ENCODE assay signal across 21 cellular contexts in the genomic region with DNA sequence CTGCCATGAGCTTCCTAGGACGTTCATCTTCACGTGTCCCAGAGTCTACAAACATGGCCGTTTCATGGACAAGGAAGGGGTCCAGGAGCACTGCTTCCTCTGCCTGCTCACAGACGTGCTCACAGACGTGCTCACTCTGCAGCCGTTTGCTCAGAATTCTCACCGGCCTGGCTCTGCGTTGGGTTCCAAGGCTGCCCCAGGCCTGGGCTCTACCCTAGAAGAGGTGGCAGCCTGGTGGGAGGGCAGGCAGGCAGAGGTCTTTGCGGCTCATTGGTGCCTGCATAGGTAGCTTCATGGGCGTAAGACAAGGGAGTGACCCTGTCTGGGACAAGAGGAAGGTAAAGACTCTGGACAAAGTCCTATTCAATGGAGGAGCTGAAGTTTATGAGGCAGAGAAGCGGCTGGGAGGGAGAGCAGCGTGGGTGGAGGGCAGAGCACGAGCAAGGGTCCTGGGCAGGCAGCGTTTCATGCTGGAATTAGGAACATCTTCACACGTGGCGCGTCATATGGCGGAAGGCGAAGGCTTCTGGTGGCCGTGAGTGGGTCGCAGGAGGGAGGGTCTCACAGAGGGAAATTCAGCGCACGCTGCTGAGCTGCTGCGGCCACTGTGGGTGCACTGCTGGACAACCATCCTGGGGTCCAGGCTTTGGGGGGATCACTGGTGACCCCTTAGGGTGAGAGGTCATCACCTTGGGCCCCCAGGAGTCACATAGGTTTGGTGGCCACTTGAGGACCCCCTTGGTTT.
DNase-seq lines count a peak whose midpoint lies in the region; ATAC-seq and TF ChIP-seq lines count a peak whose summit lies in the region.
"Had no signal": no experiment of that assay in that cellular context is flagged by ENCODE, and none has a peak within 500 bp of the region (broad histone marks: within the 10 kb centered on the region; RNA-seq: fewer than 3 reads in every experiment).

No MANE protein-coding gene starts in this region.

- intact Hi-C loops in spleen (cut with DNase I; ENCODE audit: low total_unique reads): no loop called here

- no peaks in the 10 kb centered on the region for H3K79me2 ChIP-seq in neural progenitor cell (ENCODE audit: low read depth)

- H4K20me1 ChIP-seq in neural progenitor cell (ENCODE audit: low read depth): no peaks in the 10 kb centered on the region

- no peak for DNase-seq in activated naive CD4-positive, alpha-beta T cell (lab: John Stamatoyannopoulos, UW)
- DNase-seq in chondrocyte (ENCODE audit: low spot score): peak; percentile 83
- DNase-seq in neural progenitor cell (ENCODE audit: low spot score): no peak
- DNase-seq in anterior cingulate cortex (lab: John Stamatoyannopoulos, UW): no peak
- DNase-seq in spleen: no peak
- DNase-seq: 8988T; ACHN; AML-193; BE2C; Caco-2; CD4-positive, CD25-positive, alpha-beta regulatory T cell; CD8-positive, alpha-beta T cell; DMS153; DND-41; GM23248; H7; HCEC 1CT had no signal

- H3K9ac ChIP-seq in neural progenitor cell: no peak overlapping the region
- H3K9ac ChIP-seq: GM23248 had no signal

- no peak for TF ChIP-seq POLR2A in spleen (IDR thresholded peaks at IDR 0.05)

- no peak overlapping the region for H3K4me3 Mint-ChIP-seq in activated naive CD4-positive, alpha-beta T cell treated with anti-CD3 and anti-CD28 coated beads, Interleukin-2, amount 50 U/mL, for 24 hours
- H3K4me3 Mint-ChIP-seq in chondrocyte (ENCODE audit: unreplicated experiment) (no peak overlapping the region), neural progenitor cell (peak overlapping the region; percentile 39)
- H3K4me3 Mint-ChIP-seq: CD4-positive, CD25-positive, alpha-beta regulatory T cell; CD8-positive, alpha-beta T cell had no signal

- no peak overlapping the region for H2AFZ ChIP-seq in neural progenitor cell (replicated peaks)
- H2AFZ ChIP-seq: GM23248 had no signal

- H3F3A ChIP-seq in neural progenitor cell (ENCODE audit: low read depth): no peaks in the 10 kb centered on the region

- H3K4me1 Mint-ChIP-seq in activated naive CD4-positive, alpha-beta T cell treated with anti-CD3 and anti-CD28 coated beads, Interleukin-2, amount 50 U/mL, for 24 hours: no peaks in the 10 kb centered on the region
- H3K4me1 Mint-ChIP-seq in chondrocyte (ENCODE audit: low read depth): no peaks in the 10 kb centered on the region
- no peaks in the 10 kb centered on the region for H3K4me1 Mint-ChIP-seq in neural progenitor cell
- H3K4me1 Mint-ChIP-seq: CD4-positive, CD25-positive, alpha-beta regulatory T cell had no signal

- no peaks in the 10 kb centered on the region for H3K36me3 Mint-ChIP-seq in activated naive CD4-positive, alpha-beta T cell treated with anti-CD3 and anti-CD28 coated beads, Interleukin-2, amount 50 U/mL, for 24 hours
- H3K36me3 Mint-ChIP-seq in chondrocyte (ENCODE audit: low read depth): no peaks in the 10 kb centered on the region
- H3K36me3 Mint-ChIP-seq in neural progenitor cell: no peaks in the 10 kb centered on the region
- H3K36me3 Mint-ChIP-seq: CD4-positive, CD25-positive, alpha-beta regulatory T cell; CD8-positive, alpha-beta T cell had no signal

- H3K4me1 ChIP-seq in neural progenitor cell (no peaks in the 10 kb centered on the region), spleen (no peaks in the 10 kb centered on the region)
- H3K4me1 ChIP-seq: A549, BE2C, Caco-2 had no signal

- 79 to 89% (median 86%) methylated on average over 23 to 24 of the region's 24 CpGs for WGBS in spleen, 5 donors

- H3K4me2 ChIP-seq in neural progenitor cell: no peak overlapping the region
- H3K4me2 ChIP-seq: A549 had no signal

- H3K27me3 ChIP-seq in neural progenitor cell (no peaks in the 10 kb centered on the region), spleen (replicated peaks in 1 of 7) (peaks cover 0 to 53% (median 0%) of the 10 kb centered on the region in 7 donors)

- H3K9me3 ChIP-seq in neural progenitor cell (ENCODE audit: low read depth) (no peaks in the 10 kb centered on the region), spleen (no peaks in the 10 kb centered on the region)
- H3K9me3 ChIP-seq: A549, BE2C, Caco-2 had no signal

- H3K9me3 Mint-ChIP-seq in activated naive CD4-positive, alpha-beta T cell treated with anti-CD3 and anti-CD28 coated beads, Interleukin-2, amount 50 U/mL, for 24 hours: no peaks in the 10 kb centered on the region
- H3K9me3 Mint-ChIP-seq in chondrocyte (ENCODE audit: low read depth) (no peaks in the 10 kb centered on the region), neural progenitor cell (no peaks in the 10 kb centered on the region)
- H3K9me3 Mint-ChIP-seq: CD4-positive, CD25-positive, alpha-beta regulatory T cell; CD8-positive, alpha-beta T cell had no signal

- H3K27ac ChIP-seq in neural progenitor cell (no peak overlapping the region), spleen (no peak overlapping the region)
- H3K27ac ChIP-seq: A549, C4-2B, GM23248 had no signal

- no peak for TF ChIP-seq CTCF in chondrocyte (IDR thresholded peaks at IDR 0.05)
- TF ChIP-seq CTCF in neural progenitor cell (IDR thresholded peaks at IDR 0.05): no peak
- TF ChIP-seq CTCF in spleen (IDR thresholded peaks at IDR 0.05 in 8 of 11, conservative IDR thresholded peaks at IDR 0.05 in 3 of 11): no peak

- H3K4me3 ChIP-seq in neural progenitor cell (no peak overlapping the region), spleen (no peak overlapping the region)
- H3K4me3 ChIP-seq: A549, GM23248 had no signal

- H3K36me3 ChIP-seq in neural progenitor cell (no peaks in the 10 kb centered on the region), spleen (no peaks in the 10 kb centered on the region)
- H3K36me3 ChIP-seq: BE2C had no signal

- H3K27me3 Mint-ChIP-seq in activated naive CD4-positive, alpha-beta T cell treated with anti-CD3 and anti-CD28 coated beads, Interleukin-2, amount 50 U/mL, for 24 hours: no peaks in the 10 kb centered on the region
- H3K27me3 Mint-ChIP-seq in chondrocyte (ENCODE audit: low read depth): peaks cover 19% of the 10 kb centered on the region
- peaks cover 11% of the 10 kb centered on the region for H3K27me3 Mint-ChIP-seq in neural progenitor cell (ENCODE audit: insufficient read depth, low read depth)
- H3K27me3 Mint-ChIP-seq: CD4-positive, CD25-positive, alpha-beta regulatory T cell had no signal

- ATAC-seq in GM19455 (IDR thresholded peaks at IDR 0.05; ENCODE audit: unreplicated experiment): no peak
- ATAC-seq: A549; CD8-positive, alpha-beta T cell had no signal

- peak overlapping the region; percentile 9 for H3K27ac Mint-ChIP-seq in activated naive CD4-positive, alpha-beta T cell treated with anti-CD3 and anti-CD28 coated beads, Interleukin-2, amount 50 U/mL, for 24 hours
- H3K27ac Mint-ChIP-seq in chondrocyte (ENCODE audit: unreplicated experiment) (no peak overlapping the region), neural progenitor cell (peak overlapping the region; percentile 65)
- H3K27ac Mint-ChIP-seq: CD4-positive, CD25-positive, alpha-beta regulatory T cell; CD8-positive, alpha-beta T cell had no signal
